Comparison of ENCODE assay signal across 8 cellular contexts in genomic region chr14:65958664-65959562, GRCh38.
A peak's percentile ranks its signal among the peaks of the same experiment; 100 is the strongest.
DNase-seq lines count a peak whose midpoint lies in the region; ATAC-seq and TF ChIP-seq lines count a peak whose summit lies in the region.

No MANE protein-coding gene starts in this region.

- dilution Hi-C loops in mammary epithelial cell (cut with HindIII; ENCODE audit: low sequenced_read_pairs) = no loop called here

- H3K4me3 ChIP-seq in mammary epithelial cell (replicated peaks in 1 of 3; ENCODE audit: insufficient read depth in 1 of 3, low read depth in 2 of 3, low read length in 3 of 3) (no peak overlapping the region), MG63 (no peak overlapping the region)

- H3K27me3 ChIP-seq in mammary epithelial cell (ENCODE audit: insufficient read depth, low read length) (no peaks in the 10 kb centered on the region), MG63 (no peaks in the 10 kb centered on the region)

- H3K27ac ChIP-seq in mammary epithelial cell (ENCODE audit: insufficient read depth, low read depth, low read length) = no peak overlapping the region

- H3K4me2 ChIP-seq in mammary epithelial cell (ENCODE audit: insufficient read depth, low read depth, low read length) = no peak overlapping the region

- H3K36me3 ChIP-seq in mammary epithelial cell (ENCODE audit: insufficient read depth, low read length) (no peaks in the 10 kb centered on the region), MG63 (no peaks in the 10 kb centered on the region)

- no peaks in the 10 kb centered on the region for H3K79me2 ChIP-seq in mammary epithelial cell (ENCODE audit: insufficient read depth, low read length)

- CTCF ChIA-PET in mammary epithelial cell (lab: Charles Lee; ENCODE audit: low non-redundant PET) = interaction anchor here (0.6 kb wide), 1 partner anchor 543 kb away, joined by 4 read pairs; no protein-coding TSS in a partner anchor

- H3K4me1 Mint-ChIP-seq in activated T-cell treated with anti-CD3 and anti-CD28 coated beads, Interleukin-2, amount 50 U/mL, for 72 hours (ENCODE audit: low read depth) = peaks cover 22% of the 10 kb centered on the region

- no TSS peak for BruUV-seq in mammary epithelial cell (replicated peaks; lab: Mats Ljungman, UMichigan)

- H2AFZ ChIP-seq in mammary epithelial cell (ENCODE audit: low read depth, low read length) = no peak overlapping the region

- no peaks in the 10 kb centered on the region for H3K9me3 Mint-ChIP-seq in activated T-cell treated with anti-CD3 and anti-CD28 coated beads, Interleukin-2, amount 50 U/mL, for 72 hours

- DNase-seq in activated T-cell treated with anti-CD3 and anti-CD28 coated beads, Interleukin-2, amount 50 U/mL, for 72 hours = no peak
- DNase-seq in activated T-cell treated with anti-CD3 and anti-CD28 coated beads, Interleukin-2, amount 50 U/mL, for 1 hour = no peak
- DNase-seq in NCI-H345 treated with DMSO at 0.1 percent for 48 hours (lab: John Stamatoyannopoulos, UW; ENCODE audit: unreplicated experiment) (peak; percentile 43), mammary epithelial cell (no peak), left lobe of liver (ENCODE audit: low spot score) (no peak), MG63 (no peak)

- no peaks in the 10 kb centered on the region for H3K27me3 Mint-ChIP-seq in activated T-cell treated with anti-CD3 and anti-CD28 coated beads, Interleukin-2, amount 50 U/mL, for 72 hours (ENCODE audit: low read depth)

- no peaks in the 10 kb centered on the region for H3K36me3 Mint-ChIP-seq in activated T-cell treated with anti-CD3 and anti-CD28 coated beads, Interleukin-2, amount 50 U/mL, for 72 hours (ENCODE audit: insufficient read depth in 2 of 2)

- no peak overlapping the region for H3K27ac Mint-ChIP-seq in activated T-cell treated with anti-CD3 and anti-CD28 coated beads, Interleukin-2, amount 50 U/mL, for 72 hours

- intact Hi-C loops in mammary epithelial cell (cut with micrococcal nuclease) = loop anchor here (1.0 to 10.0 kb wide), 4 partner anchors 134 to 974 kb away; partner anchors contain the start of gene FNTB

- in situ Hi-C loops in mammary epithelial cell (cut with MboI; ENCODE audit: low sequenced_read_pairs in 2 of 2) = loop anchor here (25.0 kb wide), 2 partner anchors 547 to 797 kb away; partner anchors contain the start of gene FUT8 (in 1 of the 2)

- WGBS in mammary epithelial cell (ENCODE audit: low coverage, missing lambda C conversion rate) = 54% methylated on average over 12 of the region's 13 CpGs

- peak; percentile 54 to 56 for ATAC-seq in activated T-cell treated with anti-CD3 and anti-CD28 coated beads, Interleukin-2, amount 50 U/mL, for 72 hours (replicated peaks in 1 of 2)
- peak; percentile 59 for ATAC-seq in HG02938 (IDR thresholded peaks at IDR 0.05; ENCODE audit: unreplicated experiment)
- ATAC-seq in left lobe of liver = peak; percentile 77
- no peak for ATAC-seq in HG02870 (IDR thresholded peaks at IDR 0.05; ENCODE audit: unreplicated experiment)

- no peak overlapping the region for H3K4me3 Mint-ChIP-seq in activated T-cell treated with anti-CD3 and anti-CD28 coated beads, Interleukin-2, amount 50 U/mL, for 72 hours

- peak; percentile 27 to 54 for TF ChIP-seq CTCF in mammary epithelial cell (conservative IDR thresholded peaks at IDR 0.05 in 1 of 2, IDR thresholded peaks at IDR 0.05 in 1 of 2; ENCODE audit: extremely low read depth in 1 of 2, insufficient read depth in 1 of 2, low read depth in 1 of 2, low read length in 2 of 2)

- no peak overlapping the region for H3K9ac ChIP-seq in mammary epithelial cell (ENCODE audit: insufficient read depth, low read length)

- H3K9me3 ChIP-seq in mammary epithelial cell (replicated peaks; ENCODE audit: insufficient read depth, low read length) (no peaks in the 10 kb centered on the region), MG63 (no peaks in the 10 kb centered on the region)

- H4K20me1 ChIP-seq in mammary epithelial cell (ENCODE audit: insufficient read depth, low read length) = no peaks in the 10 kb centered on the region

- H3K4me1 ChIP-seq in mammary epithelial cell (ENCODE audit: insufficient read depth, low read length) = no peaks in the 10 kb centered on the region
